In the genomic region with DNA sequence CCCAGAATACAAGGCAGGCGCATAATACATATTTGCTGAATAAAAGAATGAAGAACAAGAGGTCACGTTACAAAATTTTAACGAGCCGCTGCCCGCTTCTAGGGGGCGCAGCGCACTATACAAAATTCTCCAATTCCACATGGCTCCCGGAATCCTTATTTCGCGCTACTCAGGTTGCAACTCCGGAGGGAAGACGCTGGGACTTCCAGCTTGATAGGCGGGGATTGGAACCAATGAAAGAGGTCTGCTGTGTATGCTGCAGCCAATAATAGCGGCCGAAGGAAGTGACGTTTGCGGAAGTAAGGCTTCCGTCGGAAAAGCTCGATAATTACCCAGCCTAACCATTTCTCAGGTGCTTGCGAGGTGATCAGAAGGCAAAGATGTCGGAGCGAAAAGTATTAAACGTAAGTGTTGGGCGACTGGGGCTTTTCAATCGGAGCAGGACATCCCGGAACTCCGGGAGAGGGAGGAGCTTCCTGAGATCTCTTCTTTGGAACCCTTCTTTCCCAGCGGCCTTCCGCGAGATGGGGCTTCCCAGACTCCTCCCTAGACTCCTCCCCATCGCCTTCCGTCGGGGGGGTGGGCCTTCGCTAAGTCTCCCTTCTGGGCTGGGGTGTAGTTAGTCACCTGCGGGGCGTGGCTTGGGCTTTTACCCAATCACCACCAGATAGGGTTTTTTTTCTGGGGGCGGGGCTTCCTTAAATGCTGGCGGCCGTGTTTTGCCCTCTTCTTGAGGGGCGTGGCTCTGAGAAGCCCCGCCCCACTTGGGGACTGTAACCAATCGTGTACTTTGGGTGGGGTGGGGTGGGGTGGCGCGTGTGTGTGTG, we compare ENCODE assay signal across 8 cellular contexts. TPM values are rescaled to one million over a fixed set of nuclear protein-coding genes. Genes with fewer than 3 reads are reported as not detected.
A peak's percentile ranks its signal among the peaks of the same experiment; 100 is the strongest.
DNase-seq lines count a peak whose midpoint lies in the region; ATAC-seq and TF ChIP-seq lines count a peak whose summit lies in the region.

A gene (plus strand): TSS at position 314 of the 827 bp plus-strand sequence. CDS start 67 bp downstream, at position 381.

- peak within 1 kb of the TSS; percentile 83 to 98 for H3K4me3 Mint-ChIP-seq in CD14-positive monocyte
- peak within 1 kb of the TSS; percentile 95 for H3K4me3 Mint-ChIP-seq in activated CD4-positive, alpha-beta T cell treated with anti-CD3 and anti-CD28 coated beads, Interleukin-2, amount 10 ng/mL, durations not matched to agents 7 days and 5 days

- ATAC-seq in GM19351 (IDR thresholded peaks at IDR 0.05; ENCODE audit: unreplicated experiment) (peak; percentile 84), HG03521 (IDR thresholded peaks at IDR 0.05; ENCODE audit: unreplicated experiment) (peak; percentile 84)

- peaks cover 31 to 37% of the 10 kb centered on the region in 2 donors for H3K36me3 Mint-ChIP-seq in CD14-positive monocyte
- H3K36me3 Mint-ChIP-seq in activated CD4-positive, alpha-beta T cell treated with anti-CD3 and anti-CD28 coated beads, Interleukin-2, amount 10 ng/mL, durations not matched to agents 7 days and 5 days (ENCODE audit: low read depth) = peaks cover 29% of the 10 kb centered on the region

- peaks cover 1 to 15% (median 9%) of the 10 kb centered on the region in 7 donors for H3K9me3 Mint-ChIP-seq in CD14-positive monocyte
- peaks cover 2% of the 10 kb centered on the region for H3K9me3 Mint-ChIP-seq in activated CD4-positive, alpha-beta T cell treated with anti-CD3 and anti-CD28 coated beads, Interleukin-2, amount 10 ng/mL, durations not matched to agents 7 days and 5 days

- H3K27ac Mint-ChIP-seq in CD14-positive monocyte = peak within 1 kb of the TSS; percentile 99 to 100 (median 100)
- H3K27ac Mint-ChIP-seq in activated CD4-positive, alpha-beta T cell treated with anti-CD3 and anti-CD28 coated beads, Interleukin-2, amount 10 ng/mL, durations not matched to agents 7 days and 5 days = peak within 1 kb of the TSS; percentile 99

- H3K4me1 Mint-ChIP-seq in CD14-positive monocyte = peaks cover 12% of the 10 kb centered on the region
- H3K4me1 Mint-ChIP-seq in activated CD4-positive, alpha-beta T cell treated with anti-CD3 and anti-CD28 coated beads, Interleukin-2, amount 10 ng/mL, durations not matched to agents 7 days and 5 days = peaks cover 27% of the 10 kb centered on the region

- H3K27me3 Mint-ChIP-seq in CD14-positive monocyte (ENCODE audit: low read depth in 3 of 3) = peaks cover 0 to 3% (median 0%) of the 10 kb centered on the region in 3 donors
- H3K27me3 Mint-ChIP-seq in activated CD4-positive, alpha-beta T cell treated with anti-CD3 and anti-CD28 coated beads, Interleukin-2, amount 10 ng/mL, durations not matched to agents 7 days and 5 days = peaks cover 1% of the 10 kb centered on the region

- intact Hi-C loops in CD14-positive monocyte (cut with micrococcal nuclease) = loop anchor here (1.0 to 10.0 kb wide), 6 partner anchors 88 to 225 kb away; a partner anchor contains a TSS

- CTCF ChIA-PET in activated CD4-positive, alpha-beta T cell treated with anti-CD3 and anti-CD28 coated beads, Interleukin-2, amount 10 ng/mL, durations not matched to agents 7 days and 5 days (lab: Charles Lee) = interaction anchor here (0.6 to 1.3 kb wide), 8 partner anchors 8 to 278 kb away, joined by 3 to 8 read pairs (median 3); no protein-coding TSS in a partner anchor

- peak; percentile 58 for TF ChIP-seq CTCF in CD14-positive monocyte (IDR thresholded peaks at IDR 0.05)

- DNase-seq in CD14-positive monocyte (ENCODE audit: low spot score) = peak; percentile 100
- DNase-seq in NCI-H69 (lab: John Stamatoyannopoulos, UW) = peak; percentile 100
- DNase-seq in activated CD4-positive, alpha-beta T cell treated with anti-CD3 and anti-CD28 coated beads, Interleukin-2, amount 10 ng/mL, durations not matched to agents 7 days and 5 days = peak; percentile 99
- DNase-seq in dedifferentiated amniotic fluid mesenchymal stem cell (ENCODE audit: extremely low spot score) = peak; percentile 99
- peak; percentile 100 for DNase-seq in left kidney (ENCODE audit: low read depth, low spot score)
- peak; percentile 98 to 99 for DNase-seq in stimulated activated CD4-positive, alpha-beta T cell treated with anti-CD3 and anti-CD28 coated beads, Interleukin-2, amount 100 ng/mL, for 24 hours

- POLR2A ChIA-PET in activated CD4-positive, alpha-beta T cell treated with anti-CD3 and anti-CD28 coated beads, Interleukin-2, amount 10 ng/mL, durations not matched to agents 7 days and 5 days (lab: Charles Lee) = interaction anchor here (1.0 kb wide), 1 partner anchor 51 kb away, joined by 6 read pairs; no protein-coding TSS in a partner anchor

RNA-seq across cellular contexts. Expression of the gene that starts here (rescaled TPM):
- 10 to 100 TPM in 1 of 2 donors, 1 to 10 TPM in 1; 8.6 to 13.4 TPM for polyA plus RNA-seq in CD14-positive monocyte
- total RNA-seq in activated CD4-positive, alpha-beta T cell treated with anti-CD3 and anti-CD28 coated beads, Interleukin-2, amount 10 ng/mL, durations not matched to agents 7 days and 5 days = 10 to 100 TPM; 24.8 to 25.5 TPM

Comparison
In these comparisons a context has a peak if more than half of its experiments do, and no peak if none do; other contexts are left out.
1. Peak in every context shown above with its lines: DNase-seq and ATAC-seq.